In the genomic region with DNA sequence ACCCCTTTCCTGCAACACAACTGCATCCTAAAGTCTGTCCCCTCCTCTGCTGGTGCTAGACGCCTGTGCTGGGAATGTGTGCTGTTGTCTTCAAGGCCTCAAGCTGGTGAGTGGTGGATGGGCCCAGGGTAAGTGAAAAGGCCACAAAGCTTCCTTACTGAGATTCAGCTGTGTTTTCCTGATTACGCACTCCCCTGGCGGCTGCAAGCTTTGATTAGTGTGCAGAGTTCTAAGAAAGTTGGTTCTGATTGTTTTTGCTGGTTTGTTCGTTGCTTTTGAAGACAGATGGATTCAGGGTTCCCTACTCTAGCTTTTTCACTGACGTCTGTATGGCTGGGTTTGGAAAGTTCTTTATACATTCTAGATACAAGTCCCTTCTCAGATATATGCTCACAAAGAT, we compare ENCODE assay signal across 1 cellular context.
TF ChIP-seq lines count a peak whose summit lies in the region.

No MANE protein-coding gene starts in this region.

TF ChIP-seq in K562, 482 proteins besides CTCF, POLR2A, EP300 and RAD21 (continued from another document):
- TF ChIP-seq USF2 (CRISPR knock-in tag; IDR thresholded peaks at IDR 0.05) (no peak), ZNF586 (CRISPR knock-in tag; conservative IDR thresholded peaks at IDR 0.05) (no peak), ZBTB26 (CRISPR knock-in tag; IDR thresholded peaks at IDR 0.05) (no peak), MXD1 (CRISPR knock-in tag; IDR thresholded peaks at IDR 0.05; ENCODE audit: borderline replicate concordance, poor library complexity, severe bottlenecking) (no peak), STAG1 (CRISPR knock-in tag; IDR thresholded peaks at IDR 0.05; ENCODE audit: borderline replicate concordance) (no peak), MEF2A (IDR thresholded peaks at IDR 0.05; ENCODE audit: control insufficient read depth, low read depth, low read length) (no peak), BRF1 (IDR thresholded peaks at IDR 0.05; ENCODE audit: borderline replicate concordance, extremely low read depth, insufficient read length) (no peak), ZNF280A (IDR thresholded peaks at IDR 0.05; ENCODE audit: low read depth, partially characterized antibody) (no peak), PTTG1 (tag; IDR thresholded peaks at IDR 0.05; ENCODE audit: low read depth) (no peak), HNRNPH1 (optimal IDR thresholded peaks at IDR 0.05; ENCODE audit: low read depth, low read length) (no peak)
